Comparison of ENCODE assay signal across 23 cellular contexts in the genomic region with DNA sequence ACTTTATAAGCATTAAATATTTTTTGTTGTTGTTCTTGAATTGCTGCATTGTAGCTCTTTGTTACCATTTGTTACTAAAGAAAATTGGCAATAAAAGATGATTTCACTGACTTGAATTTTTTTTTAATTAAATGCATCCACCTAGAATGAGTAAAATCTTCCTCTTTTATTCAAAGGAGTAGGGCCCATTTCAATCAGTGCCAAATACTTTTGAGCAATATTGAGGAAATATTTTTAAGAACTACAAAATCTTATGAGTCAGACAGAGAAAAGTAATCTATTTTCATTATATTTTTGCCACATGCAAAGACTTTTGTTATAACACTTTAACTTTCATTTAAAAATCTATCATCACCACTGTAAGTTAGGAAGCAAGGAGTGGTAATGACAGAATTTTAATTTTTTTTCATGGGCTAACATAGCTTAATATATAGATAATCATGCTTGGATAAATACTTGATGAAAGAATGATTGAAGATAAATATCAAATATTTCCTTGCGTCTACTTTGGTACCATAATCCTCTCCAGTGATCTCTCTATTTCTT.
DNase-seq lines count a peak whose midpoint lies in the region; ATAC-seq and TF ChIP-seq lines count a peak whose summit lies in the region.
"Had no signal": no experiment of that assay in that cellular context is flagged by ENCODE, and none has a peak within 500 bp of the region (broad histone marks: within the 10 kb centered on the region; RNA-seq: fewer than 3 reads in every experiment).

No MANE protein-coding gene starts in this region.

- intact Hi-C loops in MCF 10A (cut with micrococcal nuclease) = no loop called here
- intact Hi-C loops in breast epithelium (cut with DNase I; ENCODE audit: low total_unique reads) = no loop called here
- intact Hi-C loops in natural killer cell (cut with micrococcal nuclease) = no loop called here

- no peaks in the 10 kb centered on the region for H3K9me3 ChIP-seq in breast epithelium
- no peaks in the 10 kb centered on the region for H3K9me3 ChIP-seq in adipocyte (ENCODE audit: control insufficient read depth, low read length)
- H3K9me3 ChIP-seq: BLaER1, neutrophil, thoracic aorta had no signal

- H3K4me1 ChIP-seq in breast epithelium = no peaks in the 10 kb centered on the region
- H3K4me1 ChIP-seq in adipocyte (ENCODE audit: control insufficient read depth, insufficient read depth, low read length) = peaks cover 33% of the 10 kb centered on the region
- H3K4me1 ChIP-seq in foreskin keratinocyte = peaks cover 24% of the 10 kb centered on the region

- TF ChIP-seq POLR2A in breast epithelium (IDR thresholded peaks at IDR 0.05) = no peak

- H3K27me3 Mint-ChIP-seq in MCF 10A (ENCODE audit: insufficient read depth, unreplicated experiment) (no peaks in the 10 kb centered on the region), natural killer cell (ENCODE audit: low read depth in 2 of 2) (peaks cover 3 to 5% of the 10 kb centered on the region in 2 donors)
- H3K27me3 Mint-ChIP-seq: activated CD4-positive, alpha-beta memory T cell treated with anti-CD3 and anti-CD28 coated beads for 36 hours had no signal

- H3K4me3 ChIP-seq in breast epithelium = no peak overlapping the region
- peak overlapping the region; percentile 42 for H3K4me3 ChIP-seq in adipocyte (ENCODE audit: low read length)
- H3K4me3 ChIP-seq: BLaER1, lung, smooth muscle cell, thoracic aorta had no signal

- H3K9me3 Mint-ChIP-seq in MCF 10A (ENCODE audit: unreplicated experiment) = no peaks in the 10 kb centered on the region
- H3K9me3 Mint-ChIP-seq in natural killer cell = peaks cover 0 to 2% of the 10 kb centered on the region in 2 donors
- H3K9me3 Mint-ChIP-seq: activated CD4-positive, alpha-beta memory T cell treated with anti-CD3 and anti-CD28 coated beads for 36 hours; WTC11 had no signal

- ATAC-seq in foreskin keratinocyte (no peak), natural killer cell (no peak), HG03521 (IDR thresholded peaks at IDR 0.05; ENCODE audit: unreplicated experiment) (no peak)
- ATAC-seq: WTC11 had no signal

- TF ChIP-seq CTCF in MCF 10A (IDR thresholded peaks at IDR 0.05; ENCODE audit: unreplicated experiment) (no peak), breast epithelium (IDR thresholded peaks at IDR 0.05) (no peak), foreskin keratinocyte (conservative IDR thresholded peaks at IDR 0.05) (no peak), natural killer cell (IDR thresholded peaks at IDR 0.05) (no peak)

- TSS peak; percentile 40 for BruUV-seq in MCF 10A (replicated peaks; lab: Mats Ljungman, UMichigan)

- CTCF ChIA-PET in MCF 10A (lab: Yijun Ruan, JAX) = no interaction called here

- H3K27ac ChIP-seq in breast epithelium = peak overlapping the region in 1 of 2 donors; percentile 15
- peak overlapping the region; percentile 25 for H3K27ac ChIP-seq in foreskin keratinocyte
- H3K27ac ChIP-seq: BLaER1, neutrophil, RWPE1, thoracic aorta had no signal

- H3K4me3 Mint-ChIP-seq in MCF 10A (ENCODE audit: unreplicated experiment) (peak overlapping the region; percentile 7), natural killer cell (no peak overlapping the region)
- H3K4me3 Mint-ChIP-seq: activated CD4-positive, alpha-beta memory T cell treated with anti-CD3 and anti-CD28 coated beads for 36 hours; WTC11 had no signal

- H3K27ac Mint-ChIP-seq in MCF 10A (ENCODE audit: low read depth, unreplicated experiment) = peak overlapping the region; percentile 46
- no peak overlapping the region for H3K27ac Mint-ChIP-seq in natural killer cell
- H3K27ac Mint-ChIP-seq: activated CD4-positive, alpha-beta memory T cell treated with anti-CD3 and anti-CD28 coated beads for 36 hours had no signal

- no peaks in the 10 kb centered on the region for H3K36me3 ChIP-seq in breast epithelium
- H3K36me3 ChIP-seq in adipocyte (ENCODE audit: control insufficient read depth, insufficient read depth, low read length, severe bottlenecking) = no peaks in the 10 kb centered on the region
- H3K36me3 ChIP-seq: BLaER1, neutrophil, thoracic aorta had no signal

- POLR2A ChIA-PET in MCF 10A (lab: Yijun Ruan, JAX) = interaction anchor here (0.6 to 2.9 kb wide), 6 partner anchors 9 to 1787 kb away, joined by 3 to 23 read pairs (median 4); partner anchors contain the start of gene KITLG

- no peaks in the 10 kb centered on the region for H3K27me3 ChIP-seq in breast epithelium
- H3K27me3 ChIP-seq in adipocyte (replicated peaks; ENCODE audit: control insufficient read depth, insufficient read depth, low read length) = no peaks in the 10 kb centered on the region
- no peaks in the 10 kb centered on the region for H3K27me3 ChIP-seq in foreskin keratinocyte
- H3K27me3 ChIP-seq: BLaER1, neutrophil had no signal

- H3K9ac ChIP-seq in adipocyte (ENCODE audit: low read length) = peak overlapping the region; percentile 10
- H3K9ac ChIP-seq: BLaER1 had no signal

- H3K36me3 Mint-ChIP-seq in MCF 10A (ENCODE audit: insufficient read depth, unreplicated experiment) (no peaks in the 10 kb centered on the region), natural killer cell (no peaks in the 10 kb centered on the region)
- H3K36me3 Mint-ChIP-seq: activated CD4-positive, alpha-beta memory T cell treated with anti-CD3 and anti-CD28 coated beads for 36 hours; WTC11 had no signal

- DNase-seq in MCF 10A (ENCODE audit: unreplicated experiment) (no peak), breast epithelium (ENCODE audit: low spot score in 2 of 2) (no peak), adipocyte (ENCODE audit: low read depth) (peak; percentile 23), foreskin keratinocyte (no peak), natural killer cell (no peak), NCI-H2029 (lab: John Stamatoyannopoulos, UW) (no peak)
- no peak for DNase-seq in activated CD4-positive, alpha-beta T cell treated with anti-CD3 and anti-CD28 coated beads, Interleukin-2, amount 50 U/mL, for 1 hour
- DNase-seq: 8988T; activated CD4-positive, alpha-beta memory T cell treated with anti-CD3 and anti-CD28 coated beads for 36 hours; activated gamma-delta T cell treated with Interleukin-2 at 50 U/mL for 16 hours; cortex of kidney; NCI-H524; stimulated activated CD4-positive, alpha-beta T cell treated with anti-CD3 and anti-CD28 coated beads, Interleukin-4, amount 100 ng/mL, for 1 hour; stimulated activated naive CD4-positive, alpha-beta T cell; T-helper 9 cell had no signal

- H3K4me1 Mint-ChIP-seq in MCF 10A (ENCODE audit: insufficient read depth, unreplicated experiment) = peaks cover 35% of the 10 kb centered on the region
- no peaks in the 10 kb centered on the region for H3K4me1 Mint-ChIP-seq in natural killer cell
